ENCODE assay signal across 12 cellular contexts in the genomic region with DNA sequence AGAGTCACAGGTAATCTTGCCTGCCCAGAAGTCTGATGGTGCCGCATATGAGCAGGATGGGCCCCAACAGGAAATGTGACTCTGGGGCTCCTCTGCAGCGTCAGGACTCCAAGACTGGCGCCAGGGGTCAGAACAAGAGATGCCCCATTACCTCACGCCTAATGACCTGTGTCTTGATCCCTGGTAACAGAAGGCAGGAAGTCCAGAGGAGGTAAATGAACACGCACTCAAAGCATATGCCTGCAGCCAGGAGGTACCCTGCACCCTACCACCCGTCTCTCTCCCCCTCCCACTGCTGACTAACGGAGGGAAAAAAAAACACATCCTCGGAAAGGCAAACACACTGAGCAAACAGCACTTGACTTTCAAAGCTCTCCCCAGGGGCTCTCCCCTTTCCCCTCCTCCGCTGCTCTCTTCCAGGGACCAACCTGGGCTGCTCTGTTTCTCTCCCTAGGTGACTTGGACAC. TPM values are rescaled to one million over a fixed set of nuclear protein-coding genes. Genes with fewer than 3 reads are reported as not detected.
A peak's percentile ranks its signal among the peaks of the same experiment; 100 is the strongest.
DNase-seq lines count a peak whose midpoint lies in the region; ATAC-seq and TF ChIP-seq lines count a peak whose summit lies in the region.
"Had no signal": no experiment of that assay in that cellular context is flagged by ENCODE, and none has a peak within 500 bp of the region (broad histone marks: within the 10 kb centered on the region; RNA-seq: fewer than 3 reads in every experiment).

No MANE protein-coding gene starts in this region.

- H3K4me3 ChIP-seq in psoas muscle (no peak overlapping the region), esophagus squamous epithelium (no peak overlapping the region)
- H3K4me3 ChIP-seq: K562 had no signal

- no peaks in the 10 kb centered on the region for H3K27me3 ChIP-seq in psoas muscle (ENCODE audit: insufficient read depth in 3 of 3, low read length in 2 of 3)
- H3K27me3 ChIP-seq in esophagus squamous epithelium = peaks cover 0 to 50% (median 0%) of the 10 kb centered on the region in 4 donors

- ATAC-seq in psoas muscle = no peak
- ATAC-seq: K562 had no signal

- intact Hi-C loops in psoas muscle (cut with DNase I) (no loop called here), esophagus squamous epithelium (cut with DNase I) (no loop called here)

- H3K4me1 ChIP-seq in psoas muscle (peaks cover 2% of the 10 kb centered on the region), esophagus squamous epithelium (no peaks in the 10 kb centered on the region)

- H3K27me3 Mint-ChIP-seq in activated naive CD8-positive, alpha-beta T cell = peaks cover 2% of the 10 kb centered on the region
- H3K27me3 Mint-ChIP-seq in activated naive CD8-positive, alpha-beta T cell treated with anti-CD3 and anti-CD28 coated beads for 36 hours = peaks cover 16% of the 10 kb centered on the region

- peak overlapping the region; percentile 27 for H3K4me3 Mint-ChIP-seq in activated naive CD8-positive, alpha-beta T cell
- H3K4me3 Mint-ChIP-seq in activated naive CD8-positive, alpha-beta T cell treated with anti-CD3 and anti-CD28 coated beads for 36 hours = no peak overlapping the region
- H3K4me3 Mint-ChIP-seq: dendritic cell treated with granulocyte-macrophage colony-stimulating factor and Interleukin-4, amounts not matched to agents 40 ng/mL and 50 ng/mL, for 4 days had no signal

- H3K27ac Mint-ChIP-seq in activated naive CD8-positive, alpha-beta T cell = no peak overlapping the region
- H3K27ac Mint-ChIP-seq in activated naive CD8-positive, alpha-beta T cell treated with anti-CD3 and anti-CD28 coated beads for 36 hours = no peak overlapping the region
- H3K27ac Mint-ChIP-seq: dendritic cell treated with granulocyte-macrophage colony-stimulating factor and Interleukin-4, amounts not matched to agents 40 ng/mL and 50 ng/mL, for 4 days had no signal

- TF ChIP-seq POLR2A in esophagus squamous epithelium (IDR thresholded peaks at IDR 0.05) = no peak

- H3K4me1 Mint-ChIP-seq in activated naive CD8-positive, alpha-beta T cell (ENCODE audit: low read depth) = peaks cover 5% of the 10 kb centered on the region
- peaks cover 12% of the 10 kb centered on the region for H3K4me1 Mint-ChIP-seq in activated naive CD8-positive, alpha-beta T cell treated with anti-CD3 and anti-CD28 coated beads for 36 hours

- H3K27ac ChIP-seq in psoas muscle (no peak overlapping the region), esophagus squamous epithelium (no peak overlapping the region)

- H3K9me3 ChIP-seq in psoas muscle (no peaks in the 10 kb centered on the region), esophagus squamous epithelium (no peaks in the 10 kb centered on the region)

- H3K9me3 Mint-ChIP-seq in activated naive CD8-positive, alpha-beta T cell (ENCODE audit: low read depth) = peaks cover 4% of the 10 kb centered on the region
- peaks cover 2% of the 10 kb centered on the region for H3K9me3 Mint-ChIP-seq in activated naive CD8-positive, alpha-beta T cell treated with anti-CD3 and anti-CD28 coated beads for 36 hours
- H3K9me3 Mint-ChIP-seq: dendritic cell treated with granulocyte-macrophage colony-stimulating factor and Interleukin-4, amounts not matched to agents 40 ng/mL and 50 ng/mL, for 4 days had no signal

- H3K36me3 ChIP-seq in psoas muscle (ENCODE audit: insufficient read depth in 1 of 2, low read depth in 1 of 2) (no peaks in the 10 kb centered on the region), esophagus squamous epithelium (no peaks in the 10 kb centered on the region)

- WGBS in psoas muscle, 3 donors = 60 to 69% (median 66%) methylated on average over 8 to 9 of the region's 9 CpGs
- 14 to 25% methylated on average over 1 to 6 of the region's 9 CpGs for WGBS in esophagus squamous epithelium, 2 donors

- no peaks in the 10 kb centered on the region for H3K36me3 Mint-ChIP-seq in activated naive CD8-positive, alpha-beta T cell
- no peaks in the 10 kb centered on the region for H3K36me3 Mint-ChIP-seq in activated naive CD8-positive, alpha-beta T cell treated with anti-CD3 and anti-CD28 coated beads for 36 hours

- no peak for DNase-seq in activated naive CD8-positive, alpha-beta T cell treated with anti-CD3 and anti-CD28 coated beads for 36 hours
- DNase-seq in NCI-H510A treated with DMSO at 0.1 percent for 48 hours (lab: John Stamatoyannopoulos, UW) = peak; percentile 89
- peak; percentile 66 for DNase-seq in iPS-NIHi7 (ENCODE audit: extremely low spot score)
- no peak for DNase-seq in psoas muscle
- no peak for DNase-seq in NCI-H226
- DNase-seq in nucleus accumbens (lab: John Stamatoyannopoulos, UW) = no peak
- no peak for DNase-seq in esophagus squamous epithelium (lab: John Stamatoyannopoulos, UW)
- DNase-seq: midbrain had no signal

- no peak for TF ChIP-seq CTCF in psoas muscle (IDR thresholded peaks at IDR 0.05)
- no peak for TF ChIP-seq CTCF in esophagus squamous epithelium (IDR thresholded peaks at IDR 0.05)

RNA-seq across cellular contexts. Expression of a gene that starts 37.3 kb away (rescaled TPM):
- total RNA-seq in activated naive CD8-positive, alpha-beta T cell treated with anti-CD3 and anti-CD28 coated beads for 36 hours = not detected
- total RNA-seq in psoas muscle (1 to 10 TPM in 3 of 4 donors, under 1 TPM in 1; 0.64 to 3.5 (median 1.3) TPM), esophagus squamous epithelium (under 1 TPM in 1 of 4 donors, not detected in 3; under 0.01 TPM)
- under 1 TPM; 0.26 to 0.75 (median 0.32) TPM for polyA plus RNA-seq in psoas muscle
- total RNA-seq: glomerular endothelial cell, K562 had no signal
- polyA plus RNA-seq: K562 had no signal

RNA-seq across cellular contexts. Expression of a gene that starts 50.9 kb away (rescaled TPM):
- total RNA-seq in activated naive CD8-positive, alpha-beta T cell treated with anti-CD3 and anti-CD28 coated beads for 36 hours = under 1 TPM; 0.56 to 0.74 TPM
- total RNA-seq in psoas muscle (100 to 1,000 TPM in 2 of 4 donors, 10 to 100 TPM in 2; 88.4 to 173 (median 126) TPM), esophagus squamous epithelium (1 to 10 TPM; 1.0 to 1.6 (median 1.3) TPM)
- 10 to 100 TPM; 66.5 to 87.5 (median 86.8) TPM for polyA plus RNA-seq in psoas muscle
- total RNA-seq: glomerular endothelial cell had no signal

Comparison
In these comparisons a context has a peak if more than half of its experiments do, and no peak if none do; other contexts are left out.
1. DNase-seq: peak in NCI-H510A treated with DMSO at 0.1 percent for 48 hours (single experiment) and iPS-NIHi7 (single experiment); none in activated naive CD8-positive, alpha-beta T cell treated with anti-CD3 and anti-CD28 coated beads for 36 hours (single experiment), psoas muscle (0 of 2), NCI-H226 (single experiment), nucleus accumbens (0 of 56) and esophagus squamous epithelium (single experiment).
2. RNA of a gene that starts 50.9 kb away (total RNA-seq): 88.4 to 173 TPM in psoas muscle; 1.0 to 1.6 TPM in esophagus squamous epithelium and 0.56 to 0.74 TPM in activated naive CD8-positive, alpha-beta T cell treated with anti-CD3 and anti-CD28 coated beads for 36 hours; every median in the first group is over 10 times any median in the second.